In genomic region chrX:118211891-118212816, GRCh38 we compare ENCODE assay signal across 1 cellular context.
TF ChIP-seq lines count a peak whose summit lies in the region.

No MANE protein-coding gene starts in this region.

TF ChIP-seq in HepG2, 621 proteins besides CTCF, POLR2A, EP300 and RAD21 (continued from another document):
- TF ChIP-seq ETS1 (CRISPR knock-in tag; IDR thresholded peaks at IDR 0.05) (no peak), CHCHD3 (CRISPR knock-in tag; IDR thresholded peaks at IDR 0.05) (no peak), CCAR2 (optimal IDR thresholded peaks at IDR 0.05; ENCODE audit: low read depth, low read length) (no peak), GRHL1 (CRISPR knock-in tag; conservative IDR thresholded peaks at IDR 0.05) (no peak), BCLAF1 (IDR thresholded peaks at IDR 0.05) (no peak), MAX (IDR thresholded peaks at IDR 0.05) (no peak)
